In genomic region chr3:56810912-56811544, GRCh38 we compare ENCODE assay signal across 16 cellular contexts. TPM values are rescaled to one million over a fixed set of nuclear protein-coding genes. Genes with fewer than 3 reads are reported as not detected.
A peak's percentile ranks its signal among the peaks of the same experiment; 100 is the strongest.
DNase-seq lines count a peak whose midpoint lies in the region; ATAC-seq and TF ChIP-seq lines count a peak whose summit lies in the region.
"Had no signal": no experiment of that assay in that cellular context is flagged by ENCODE, and none has a peak within 500 bp of the region (broad histone marks: within the 10 kb centered on the region; RNA-seq: fewer than 3 reads in every experiment).

No MANE protein-coding gene starts in this region.

- POLR2A ChIA-PET in CD4-positive, alpha-beta memory T cell (lab: Charles Lee; ENCODE audit: partially characterized antibody), result interaction anchor here (0.9 to 5.2 kb wide), 9 partner anchors 9 to 114 kb away, joined by 3 to 77 read pairs (median 5); partner anchors contain the start of gene ARHGEF3
- POLR2A ChIA-PET in HEK293 (lab: Yijun Ruan, JAX), result interaction anchor here (0.7 kb wide), 1 partner anchor 14 kb away, joined by 5 read pairs; no protein-coding TSS in a partner anchor
- POLR2A ChIA-PET in naive thymus-derived CD4-positive, alpha-beta T cell (lab: Charles Lee), result interaction anchor here (0.6 to 5.8 kb wide), 7 partner anchors 11 to 129 kb away, joined by 3 to 55 read pairs (median 4); partner anchors contain the start of gene ARHGEF3

- H3K27me3 Mint-ChIP-seq in CD4-positive, alpha-beta memory T cell, result no peaks in the 10 kb centered on the region
- H3K27me3 Mint-ChIP-seq in T-helper 17 cell, result no peaks in the 10 kb centered on the region
- H3K27me3 Mint-ChIP-seq in naive thymus-derived CD4-positive, alpha-beta T cell, result no peaks in the 10 kb centered on the region

- H3K36me3 Mint-ChIP-seq in CD4-positive, alpha-beta memory T cell, result no peaks in the 10 kb centered on the region
- no peaks in the 10 kb centered on the region for H3K36me3 Mint-ChIP-seq in T-helper 17 cell (ENCODE audit: low read depth)
- H3K36me3 Mint-ChIP-seq in naive thymus-derived CD4-positive, alpha-beta T cell, result peaks cover 0 to 4% (median 0%) of the 10 kb centered on the region in 5 donors
- H3K36me3 Mint-ChIP-seq: activated naive CD4-positive, alpha-beta T cell treated with anti-CD3 and anti-CD28 coated beads, Interleukin-2, amount 50 U/mL, for 72 hours; WTC11 had no signal

- no peak for TF ChIP-seq POLR2A in testis (IDR thresholded peaks at IDR 0.05)

- peak overlapping the region in 4 of 8 donors; percentile 23 to 53 (median 36) for H3K4me3 Mint-ChIP-seq in CD4-positive, alpha-beta memory T cell
- peak overlapping the region; percentile 49 for H3K4me3 Mint-ChIP-seq in T-helper 17 cell
- H3K4me3 Mint-ChIP-seq in naive thymus-derived CD4-positive, alpha-beta T cell, result peak overlapping the region in 3 of 10 donors; percentile 2 to 69 (median 16)
- H3K4me3 Mint-ChIP-seq: WTC11 had no signal

- WGBS in testis, 2 donors, result 73 to 80% methylated on average over 5 of the region's 5 CpGs

- H3K27ac Mint-ChIP-seq in CD4-positive, alpha-beta memory T cell, result peak overlapping the region; percentile 65 to 96 (median 88)
- H3K27ac Mint-ChIP-seq in T-helper 17 cell, result peak overlapping the region; percentile 87
- peak overlapping the region in 8 of 9 donors; percentile 30 to 91 (median 86) for H3K27ac Mint-ChIP-seq in naive thymus-derived CD4-positive, alpha-beta T cell
- H3K27ac Mint-ChIP-seq: activated naive CD4-positive, alpha-beta T cell treated with anti-CD3 and anti-CD28 coated beads, Interleukin-2, amount 50 U/mL, for 72 hours; WTC11 had no signal

- DNase-seq in CD4-positive, alpha-beta memory T cell, result no peak
- no peak for DNase-seq in T-helper 17 cell
- DNase-seq in naive thymus-derived CD4-positive, alpha-beta T cell, result no peak
- DNase-seq in NCI-H187 treated with DMSO at 0.1 percent for 48 hours (lab: John Stamatoyannopoulos, UW), result no peak
- no peak for DNase-seq in testis
- DNase-seq in NCI-H2029 treated with DMSO at 0.1 percent for 48 hours (lab: John Stamatoyannopoulos, UW), result no peak
- DNase-seq: central memory CD4-positive, alpha-beta T cell; kidney; mucosa of descending colon; NCI-H2227 treated with DMSO at 0.1 percent for 48 hours; posterior cingulate gyrus; stimulated activated CD4-positive, alpha-beta T cell treated with anti-CD3 and anti-CD28 coated beads, Interleukin-12 subunit alpha, Interleukin-12 subunit beta, amount 100 ng/mL, for 4 hours had no signal

- CTCF ChIA-PET in CD4-positive, alpha-beta memory T cell (lab: Charles Lee; ENCODE audit: partially characterized antibody), result interaction anchor here (1.1 to 9.3 kb wide), 9 partner anchors 10 to 178 kb away, joined by 3 to 77 read pairs (median 5); partner anchors contain the start of gene ARHGEF3
- CTCF ChIA-PET in HEK293 (lab: Yijun Ruan, JAX), result interaction anchor here (0.6 to 4.9 kb wide), 2 partner anchors 10 to 149 kb away, joined by 3 to 44 read pairs; partner anchors contain the start of gene ARHGEF3
- CTCF ChIA-PET in naive thymus-derived CD4-positive, alpha-beta T cell (lab: Charles Lee), result interaction anchor here (0.6 to 2.4 kb wide), 5 partner anchors 9 to 197 kb away, joined by 3 to 10 read pairs (median 5); partner anchors contain the start of gene ARHGEF3

- TF ChIP-seq CTCF in HEK293 (tag by site-specific recombination; IDR thresholded peaks at IDR 0.05) (no peak), testis (IDR thresholded peaks at IDR 0.05) (no peak)

- H3K4me3 ChIP-seq in CD4-positive, alpha-beta memory T cell (ENCODE audit: low read length in 2 of 2), result no peak overlapping the region
- H3K4me3 ChIP-seq in HEK293 (ENCODE audit: low read depth, low read length), result no peak overlapping the region
- H3K4me3 ChIP-seq in naive thymus-derived CD4-positive, alpha-beta T cell (ENCODE audit: low read length), result no peak overlapping the region
- no peak overlapping the region for H3K4me3 ChIP-seq in testis
- H3K4me3 ChIP-seq: mucosa of descending colon had no signal

- H3K36me3 ChIP-seq in CD4-positive, alpha-beta memory T cell (ENCODE audit: insufficient read depth, low read length), result no peaks in the 10 kb centered on the region
- H3K36me3 ChIP-seq in HEK293 (ENCODE audit: control insufficient read depth in 2 of 2, insufficient read depth in 1 of 2, low read length in 2 of 2) (no peaks in the 10 kb centered on the region), testis (ENCODE audit: low read depth, missing control alignments) (no peaks in the 10 kb centered on the region)
- no peaks in the 10 kb centered on the region for H3K36me3 ChIP-seq in naive thymus-derived CD4-positive, alpha-beta T cell (ENCODE audit: control insufficient read depth in 2 of 3, insufficient read depth in 3 of 3, low read length in 3 of 3)

- H3K4me1 Mint-ChIP-seq in CD4-positive, alpha-beta memory T cell, result peaks cover 55 to 73% (median 61%) of the 10 kb centered on the region in 4 donors
- H3K4me1 Mint-ChIP-seq in T-helper 17 cell, result peaks cover 51% of the 10 kb centered on the region
- H3K4me1 Mint-ChIP-seq in naive thymus-derived CD4-positive, alpha-beta T cell, result peaks cover 32 to 69% (median 60%) of the 10 kb centered on the region in 7 donors

- no peaks in the 10 kb centered on the region for H3K9me3 Mint-ChIP-seq in CD4-positive, alpha-beta memory T cell
- no peaks in the 10 kb centered on the region for H3K9me3 Mint-ChIP-seq in naive thymus-derived CD4-positive, alpha-beta T cell
- H3K9me3 Mint-ChIP-seq: activated naive CD4-positive, alpha-beta T cell treated with anti-CD3 and anti-CD28 coated beads, Interleukin-2, amount 50 U/mL, for 72 hours; WTC11 had no signal

- H3K27ac ChIP-seq in CD4-positive, alpha-beta memory T cell (ENCODE audit: low read depth, low read length), result peak overlapping the region; percentile 8
- no peak overlapping the region; the same call in 1 of the 2 replicates for H3K27ac ChIP-seq in HEK293 (ENCODE audit: extremely low read depth, low read depth, low read length)
- H3K27ac ChIP-seq in naive thymus-derived CD4-positive, alpha-beta T cell (ENCODE audit: low read depth, low read length), result no peak overlapping the region
- H3K27ac ChIP-seq in testis, result no peak overlapping the region

- H3K4me1 ChIP-seq in CD4-positive, alpha-beta memory T cell (ENCODE audit: insufficient read depth, low read length), result peaks cover 62% of the 10 kb centered on the region
- H3K4me1 ChIP-seq in HEK293 (ENCODE audit: control insufficient read depth, insufficient read depth, low read length), result peaks cover 30% of the 10 kb centered on the region
- peaks cover 29 to 35% of the 10 kb centered on the region in 2 donors for H3K4me1 ChIP-seq in naive thymus-derived CD4-positive, alpha-beta T cell (ENCODE audit: control insufficient read depth in 2 of 2, insufficient read depth in 2 of 2, low read length in 2 of 2)
- H3K4me1 ChIP-seq in testis, result peaks cover 15% of the 10 kb centered on the region

- H3K9me3 ChIP-seq in CD4-positive, alpha-beta memory T cell (ENCODE audit: control insufficient read depth in 1 of 2, low read length in 2 of 2), result no peaks in the 10 kb centered on the region
- H3K9me3 ChIP-seq in HEK293 (ENCODE audit: control insufficient read depth, insufficient read depth, low read depth, low read length) (no peaks in the 10 kb centered on the region), T-helper 17 cell (ENCODE audit: control insufficient read depth, low read length, poor library complexity, severe bottlenecking) (no peaks in the 10 kb centered on the region), testis (no peaks in the 10 kb centered on the region)
- no peaks in the 10 kb centered on the region for H3K9me3 ChIP-seq in naive thymus-derived CD4-positive, alpha-beta T cell (ENCODE audit: control insufficient read depth in 2 of 3, low read length in 3 of 3)
- H3K9me3 ChIP-seq: mucosa of descending colon had no signal

- intact Hi-C loops in CD4-positive, alpha-beta memory T cell (cut with micrococcal nuclease), result no loop called here
- intact Hi-C loops in naive thymus-derived CD4-positive, alpha-beta T cell (cut with micrococcal nuclease), result no loop called here
- intact Hi-C loops in testis (cut with DNase I; ENCODE audit: low total_unique reads), result no loop called here

- ATAC-seq in T-helper 17 cell, result no peak
- ATAC-seq in naive thymus-derived CD4-positive, alpha-beta T cell, result no peak
- ATAC-seq: activated naive CD4-positive, alpha-beta T cell treated with anti-CD3 and anti-CD28 coated beads, Interleukin-2, amount 50 U/mL, for 72 hours; mucosa of descending colon; Panc1; WTC11 had no signal

- no peaks in the 10 kb centered on the region for H3K27me3 ChIP-seq in CD4-positive, alpha-beta memory T cell (ENCODE audit: insufficient read depth, low read length)
- no peaks in the 10 kb centered on the region for H3K27me3 ChIP-seq in naive thymus-derived CD4-positive, alpha-beta T cell (ENCODE audit: control insufficient read depth in 2 of 2, insufficient read depth in 2 of 2, low read length in 2 of 2)
- no peaks in the 10 kb centered on the region for H3K27me3 ChIP-seq in testis

TF ChIP-seq in HEK293, 187 proteins besides CTCF, POLR2A, EP300 and RAD21 (continues in another document):
- TF ChIP-seq ZNF664 (tag by site-specific recombination; IDR thresholded peaks at IDR 0.05) (peak; percentile 67; the same call in 1 of the 2 replicates), OSR2 (tag by site-specific recombination; IDR thresholded peaks at IDR 0.05) (peak; percentile 43; the same call in 1 of the 2 replicates), ZNF677 (tag by site-specific recombination; IDR thresholded peaks at IDR 0.05) (no peak), WT1 (tag by site-specific recombination; IDR thresholded peaks at IDR 0.05) (peak; percentile 70), PRDM6 (tag by site-specific recombination; IDR thresholded peaks at IDR 0.05) (peak; percentile 50; the same call in 1 of the 2 replicates), ZNF610 (tag by site-specific recombination; IDR thresholded peaks at IDR 0.05; ENCODE audit: borderline replicate concordance) (no peak)

RNA-seq across cellular contexts. Expression of gene ARHGEF3, which starts 9.3 kb away (rescaled TPM):
- total RNA-seq in CD4-positive, alpha-beta memory T cell, result 100 to 1,000 TPM; 120 TPM
- polyA plus RNA-seq in CD4-positive, alpha-beta memory T cell, result 100 to 1,000 TPM; 131 to 160 TPM
- total RNA-seq in T-helper 17 cell, result 10 to 100 TPM; 70.2 to 71.0 TPM
- 10 to 100 TPM; 79.6 to 99.7 (median 87.0) TPM for total RNA-seq in naive thymus-derived CD4-positive, alpha-beta T cell
- 10 to 100 TPM; 78.8 to 94.7 TPM for polyA plus RNA-seq in naive thymus-derived CD4-positive, alpha-beta T cell
- 10 to 100 TPM; 55.1 to 72.2 TPM for total RNA-seq in testis
- 43.1 TPM for polyA plus RNA-seq in testis (ENCODE audit: insufficient read depth, low read depth, low replicate concordance)
